8 cellular contexts compared by ENCODE assay signal in the genomic region with DNA sequence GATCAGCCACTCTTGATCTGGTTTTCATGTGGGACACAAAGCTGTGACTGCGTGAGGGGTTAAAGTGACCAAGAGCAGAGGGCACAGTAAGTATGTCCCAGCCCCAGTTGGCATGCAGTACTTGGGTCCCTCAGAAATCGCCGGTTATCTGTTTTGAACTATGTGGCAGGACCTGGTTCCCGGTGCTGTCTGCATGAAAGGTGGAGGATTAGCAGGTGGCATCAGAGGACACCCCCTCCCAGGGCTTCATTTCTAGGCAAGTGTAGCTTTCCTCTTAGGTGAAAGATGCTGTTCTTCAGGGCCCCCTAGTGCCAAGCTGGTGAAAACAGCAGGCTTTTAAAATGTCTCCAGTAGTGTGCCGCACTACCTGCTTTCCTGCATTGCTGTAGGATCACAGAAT. TPM values are rescaled to one million over a fixed set of nuclear protein-coding genes. Genes with fewer than 3 reads are reported as not detected.
DNase-seq lines count a peak whose midpoint lies in the region; ATAC-seq and TF ChIP-seq lines count a peak whose summit lies in the region.

No MANE protein-coding gene starts in this region.

- CTCF ChIA-PET in activated naive CD4-positive, alpha-beta T cell treated with anti-CD3 and anti-CD28 coated beads for 36 hours (lab: Charles Lee), result interaction anchor here (0.6 to 5.7 kb wide), 47 partner anchors 9 to 406 kb away, joined by 3 to 131 read pairs (median 5); partner anchors contain the start of genes DLGAP5 and FBXO34

- H3K36me3 ChIP-seq in Peyer's patch, result peaks cover 0 to 27% (median 0%) of the 10 kb centered on the region in 3 donors

- H3K27me3 Mint-ChIP-seq in activated naive CD4-positive, alpha-beta T cell treated with anti-CD3 and anti-CD28 coated beads for 36 hours (ENCODE audit: low read depth), result no peaks in the 10 kb centered on the region
- H3K27me3 Mint-ChIP-seq in glutamatergic neuron (ENCODE audit: unreplicated experiment), result peaks cover 2% of the 10 kb centered on the region

- intact Hi-C loops in activated naive CD4-positive, alpha-beta T cell treated with anti-CD3 and anti-CD28 coated beads for 36 hours (cut with micrococcal nuclease), result loop anchor here (1.0 kb wide), 7 partner anchors 19 to 265 kb away; partner anchors contain the start of gene FBXO34

- no peak for TF ChIP-seq POLR2A in Peyer's patch (IDR thresholded peaks at IDR 0.05)

- peak; percentile 94 for ATAC-seq in GM18868 (IDR thresholded peaks at IDR 0.05; ENCODE audit: unreplicated experiment)
- no peak for ATAC-seq in HG03139 (IDR thresholded peaks at IDR 0.05; ENCODE audit: unreplicated experiment)

- DNase-seq in AG08395 (ENCODE audit: low spot score), result peak; percentile 55
- peak; percentile 70 for DNase-seq in Jurkat, Clone E6-1 (ENCODE audit: low read depth, low spot score)
- DNase-seq in Peyer's patch, result peak in 2 of 3 donors; percentile 55 to 82
- DNase-seq in activated naive CD4-positive, alpha-beta T cell treated with anti-CD3 and anti-CD28 coated beads for 36 hours, result peak; percentile 80
- DNase-seq in glutamatergic neuron, result peak; percentile 31
- peak; percentile 66 for DNase-seq in pons (ENCODE audit: low spot score)

- H3K36me3 Mint-ChIP-seq in activated naive CD4-positive, alpha-beta T cell treated with anti-CD3 and anti-CD28 coated beads for 36 hours (ENCODE audit: low read depth), result peaks cover 11% of the 10 kb centered on the region
- H3K36me3 Mint-ChIP-seq in glutamatergic neuron (ENCODE audit: unreplicated experiment), result no peaks in the 10 kb centered on the region

- no peak overlapping the region for H3K4me3 ChIP-seq in Jurkat, Clone E6-1 (ENCODE audit: low read length)
- H3K4me3 ChIP-seq in Peyer's patch, result no peak overlapping the region

- peak overlapping the region in 3 of 4 donors; percentile 11 to 38 (median 19) for H3K27ac ChIP-seq in Peyer's patch

- peaks cover 0 to 12% (median 0%) of the 10 kb centered on the region in 4 donors for H3K4me1 ChIP-seq in Peyer's patch

- no peaks in the 10 kb centered on the region for H3K9me3 ChIP-seq in Peyer's patch

- H3K27ac Mint-ChIP-seq in activated naive CD4-positive, alpha-beta T cell treated with anti-CD3 and anti-CD28 coated beads for 36 hours, result peak overlapping the region; percentile 74
- H3K27ac Mint-ChIP-seq in glutamatergic neuron (ENCODE audit: unreplicated experiment), result no peak overlapping the region

- peaks cover 21% of the 10 kb centered on the region for H3K4me1 Mint-ChIP-seq in activated naive CD4-positive, alpha-beta T cell treated with anti-CD3 and anti-CD28 coated beads for 36 hours (ENCODE audit: low read depth)
- no peaks in the 10 kb centered on the region for H3K4me1 Mint-ChIP-seq in glutamatergic neuron (ENCODE audit: low read depth, unreplicated experiment)

- peak in 4 of 6 experiments; percentile 49 to 88 (median 78) for TF ChIP-seq CTCF in Peyer's patch (IDR thresholded peaks at IDR 0.05)
- peak; percentile 40 for TF ChIP-seq CTCF in glutamatergic neuron (IDR thresholded peaks at IDR 0.05; ENCODE audit: partially characterized antibody, unreplicated experiment)

- H3K27me3 ChIP-seq in Peyer's patch, result no peaks in the 10 kb centered on the region

- H3K9me3 Mint-ChIP-seq in activated naive CD4-positive, alpha-beta T cell treated with anti-CD3 and anti-CD28 coated beads for 36 hours, result no peaks in the 10 kb centered on the region
- no peaks in the 10 kb centered on the region for H3K9me3 Mint-ChIP-seq in glutamatergic neuron (ENCODE audit: unreplicated experiment)

- H3K4me3 Mint-ChIP-seq in activated naive CD4-positive, alpha-beta T cell treated with anti-CD3 and anti-CD28 coated beads for 36 hours, result peak overlapping the region; percentile 20
- no peak overlapping the region for H3K4me3 Mint-ChIP-seq in glutamatergic neuron (ENCODE audit: unreplicated experiment)

RNA-seq across cellular contexts. Expression of gene ATG14, which starts 57.1 kb away (rescaled TPM):
- polyA plus RNA-seq in Jurkat, Clone E6-1 (2012; ENCODE audit: insufficient read depth, insufficient read length), result 3.6 TPM
- total RNA-seq in Peyer's patch (10 to 100 TPM; 10.3 to 18.9 (median 13.9) TPM), glutamatergic neuron (ENCODE audit: unreplicated experiment) (13.5 TPM)
- 1 to 10 TPM; 4.6 to 4.9 TPM for total RNA-seq in activated naive CD4-positive, alpha-beta T cell treated with anti-CD3 and anti-CD28 coated beads for 36 hours
